Comparison of ENCODE assay signal across 15 cellular contexts in the genomic region with DNA sequence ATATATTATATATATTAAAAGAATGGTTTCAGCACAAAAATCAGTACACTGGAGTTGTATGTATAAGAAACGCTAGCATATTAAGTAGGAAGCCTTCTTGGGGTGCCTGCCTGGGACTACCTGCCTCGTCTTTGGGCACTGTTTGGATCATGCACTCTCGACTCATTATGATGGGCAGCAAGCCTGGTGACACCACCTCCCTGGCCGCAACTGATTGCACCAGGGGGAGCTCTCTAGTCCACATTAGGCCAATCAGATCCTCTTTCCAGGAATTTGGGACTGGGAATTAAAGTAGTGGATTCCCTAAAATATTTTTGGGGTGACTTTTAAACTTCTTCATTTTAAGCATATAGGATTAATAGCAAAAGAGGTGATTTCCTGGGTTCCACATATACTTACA. TPM values are rescaled to one million over a fixed set of nuclear protein-coding genes. Genes with fewer than 3 reads are reported as not detected.
DNase-seq lines count a peak whose midpoint lies in the region; ATAC-seq, FAIRE-seq and TF ChIP-seq lines count a peak whose summit lies in the region.
"Had no signal": no experiment of that assay in that cellular context is flagged by ENCODE, and none has a peak within 500 bp of the region (broad histone marks: within the 10 kb centered on the region; RNA-seq: fewer than 3 reads in every experiment).

No MANE protein-coding gene starts in this region.

- H3K4me1 ChIP-seq in A673 (ENCODE audit: insufficient read depth, low read length, poor library complexity, severe bottlenecking) (no peaks in the 10 kb centered on the region), DND-41 (ENCODE audit: insufficient read depth, low read length) (no peaks in the 10 kb centered on the region), OCI-LY7 (ENCODE audit: insufficient read depth, low read length, poor library complexity, severe bottlenecking) (no peaks in the 10 kb centered on the region)
- H3K4me1 ChIP-seq: left ventricle myocardium inferior had no signal

- FAIRE-seq in RCC 7860 (lab: Jason Lieb, UNC): no peak

- no peak for ATAC-seq in DND-41 (ENCODE audit: insufficient read depth, low read depth)

- POLR2A ChIA-PET in A673 (lab: Charles Lee; ENCODE audit: low non-redundant PET): no interaction called here
- POLR2A ChIA-PET in OCI-LY7 (lab: Charles Lee): interaction anchor here (0.7 to 0.8 kb wide), 3 partner anchors 17 to 279 kb away, joined by 3 read pairs; no protein-coding TSS in a partner anchor

- H3K27ac ChIP-seq in A673 (ENCODE audit: low read depth, low read length, poor library complexity, severe bottlenecking) (no peak overlapping the region), DND-41 (ENCODE audit: low read length) (no peak overlapping the region), OCI-LY7 (ENCODE audit: low read depth, low read length, poor library complexity, severe bottlenecking) (no peak overlapping the region)
- H3K27ac ChIP-seq: cardiac muscle cell, left ventricle myocardium inferior, SK-N-MC had no signal

- H3K9me3 ChIP-seq in A673 (ENCODE audit: low read depth, low read length, poor library complexity, severe bottlenecking) (no peaks in the 10 kb centered on the region), DND-41 (ENCODE audit: insufficient read depth, low read length, severe bottlenecking) (no peaks in the 10 kb centered on the region), OCI-LY7 (ENCODE audit: low read length) (no peaks in the 10 kb centered on the region)
- H3K9me3 ChIP-seq: left ventricle myocardium inferior had no signal

- intact Hi-C loops in A673 (cut with micrococcal nuclease; ENCODE audit: unreplicated experiment): no loop called here
- intact Hi-C loops in OCI-LY7 (cut with micrococcal nuclease; ENCODE audit: unreplicated experiment): no loop called here

- BruUV-seq in A673 (replicated peaks; lab: Mats Ljungman, UMichigan): no TSS peak
- no TSS peak for BruUV-seq in OCI-LY7 (replicated peaks; lab: Mats Ljungman, UMichigan)

- no peaks in the 10 kb centered on the region for H3K79me2 ChIP-seq in DND-41 (ENCODE audit: insufficient read depth, low read length)
- no peaks in the 10 kb centered on the region for H3K79me2 ChIP-seq in OCI-LY7 (ENCODE audit: insufficient read depth, low read depth, low read length)

- H3K9ac ChIP-seq in DND-41 (ENCODE audit: low read depth, low read length): no peak overlapping the region

- H3K4me2 ChIP-seq in DND-41 (ENCODE audit: insufficient read depth, low read length) (no peak overlapping the region), OCI-LY7 (ENCODE audit: low read length) (no peak overlapping the region)

- H4K20me1 ChIP-seq in DND-41 (ENCODE audit: insufficient read depth, low read length) (no peaks in the 10 kb centered on the region), OCI-LY7 (ENCODE audit: insufficient read depth, low read length) (no peaks in the 10 kb centered on the region)

- H3K36me3 ChIP-seq in A673 (ENCODE audit: insufficient read depth, low read length, poor library complexity, severe bottlenecking) (no peaks in the 10 kb centered on the region), DND-41 (ENCODE audit: insufficient read depth, low read length) (no peaks in the 10 kb centered on the region), OCI-LY7 (ENCODE audit: insufficient read depth, low read length) (no peaks in the 10 kb centered on the region)
- H3K36me3 ChIP-seq: cardiac muscle cell, left ventricle myocardium inferior had no signal

- DNase-seq in A673 (ENCODE audit: low spot score): peak; percentile 30
- no peak for DNase-seq in DND-41
- DNase-seq in OCI-LY7 (ENCODE audit: low spot score): peak; percentile 26
- no peak for DNase-seq in fibroblast of mammary gland (ENCODE audit: low read depth)
- DNase-seq in RCC 7860 (ENCODE audit: low spot score): no peak
- DNase-seq in DMS153 (lab: John Stamatoyannopoulos, UW): no peak
- no peak for DNase-seq in NCI-H2196 (lab: John Stamatoyannopoulos, UW; ENCODE audit: unreplicated experiment)
- DNase-seq: activated CD4-positive, alpha-beta memory T cell treated with anti-CD3 and anti-CD28 coated beads, Interleukin-2, amount 10 ng/mL, durations not matched to agents 7 days and 5 days; effector CD8-positive, alpha-beta T cell; left ventricle myocardium inferior; NCI-H2227 treated with DMSO at 0.1 percent for 48 hours; stimulated activated CD4-positive, alpha-beta T cell treated with anti-CD3 and anti-CD28 coated beads, Interleukin-4, amount 100 ng/mL, for 1 hour; stimulated activated CD8-positive, alpha-beta memory T cell treated with anti-CD3 and anti-CD28 coated beads, Interleukin-4, amount 100 ng/mL, for 48 hours had no signal

- H2AFZ ChIP-seq in DND-41 (ENCODE audit: low read depth, low read length): no peak overlapping the region
- no peak overlapping the region for H2AFZ ChIP-seq in OCI-LY7 (ENCODE audit: low read length)

- TF ChIP-seq CTCF in A673 (conservative IDR thresholded peaks at IDR 0.05; ENCODE audit: low read depth, low read length) (0 out of 2 replicates have a peak, but pooled peaks have one; percentile 19), DND-41 (IDR thresholded peaks at IDR 0.05; ENCODE audit: borderline replicate concordance, extremely low read depth, low read length, poor library complexity, severe bottlenecking) (peak; percentile 28), OCI-LY7 (conservative IDR thresholded peaks at IDR 0.05; ENCODE audit: low read length) (peak; percentile 43; the same call in 1 of the 2 replicates), fibroblast of mammary gland (conservative IDR thresholded peaks at IDR 0.05; ENCODE audit: control insufficient read depth, insufficient read depth, low read depth, low read length) (peak; percentile 6)

- H3K4me3 ChIP-seq in A673 (ENCODE audit: low read depth, low read length, poor library complexity, severe bottlenecking) (no peak overlapping the region), DND-41 (ENCODE audit: low read depth in 1 of 2, low read length in 2 of 2) (no peak overlapping the region), OCI-LY7 (ENCODE audit: low read depth, low read length, poor library complexity, severe bottlenecking) (no peak overlapping the region), fibroblast of mammary gland (ENCODE audit: control insufficient read depth, low read depth, low read length) (no peak overlapping the region)
- H3K4me3 ChIP-seq: cardiac muscle cell, left ventricle myocardium inferior, SK-N-MC had no signal

- CTCF ChIA-PET in A673 (lab: Charles Lee) (no interaction called here), OCI-LY7 (lab: Charles Lee; ENCODE audit: unreplicated experiment) (no interaction called here)

- no peaks in the 10 kb centered on the region for H3K9me2 ChIP-seq in OCI-LY7 (ENCODE audit: insufficient read depth, low read length)

- H3K27me3 ChIP-seq in A673 (replicated peaks; ENCODE audit: insufficient read depth, low read depth, low read length, poor library complexity) (no peaks in the 10 kb centered on the region), DND-41 (ENCODE audit: insufficient read depth, low read length, poor library complexity) (no peaks in the 10 kb centered on the region)
- H3K27me3 ChIP-seq: cardiac muscle cell had no signal

RNA-seq across cellular contexts. Expression of a gene that starts 56.0 kb away (rescaled TPM):
- total RNA-seq in A673 (2021) (not detected in 2 replicates), OCI-LY7 (2022) (89.5 and 101 TPM in 2 replicates)
- 219 and 274 TPM in 2 replicates for total RNA-seq in OCI-LY7 (2014; rRNA removed; shearing (Covaris generic))
- total RNA-seq: cardiac muscle cell had no signal

Comparison
In these comparisons a context has a peak if more than half of its experiments do, and no peak if none do; other contexts are left out.
1. DNase-seq: peak in A673 (single experiment) and OCI-LY7 (single experiment); none in DND-41 (single experiment), fibroblast of mammary gland (single experiment), RCC 7860 (single experiment), DMS153 (single experiment) and NCI-H2196 (single experiment).
2. RNA of a gene that starts 56.0 kb away (total RNA-seq): 89.5 to 274 TPM in OCI-LY7; not detected in A673; every median in the first group is over 10 times any median in the second.
3. Peak in every context shown above with its lines, with median percentiles within 50 percentile points of each other: CTCF ChIP-seq.